In the genomic region with DNA sequence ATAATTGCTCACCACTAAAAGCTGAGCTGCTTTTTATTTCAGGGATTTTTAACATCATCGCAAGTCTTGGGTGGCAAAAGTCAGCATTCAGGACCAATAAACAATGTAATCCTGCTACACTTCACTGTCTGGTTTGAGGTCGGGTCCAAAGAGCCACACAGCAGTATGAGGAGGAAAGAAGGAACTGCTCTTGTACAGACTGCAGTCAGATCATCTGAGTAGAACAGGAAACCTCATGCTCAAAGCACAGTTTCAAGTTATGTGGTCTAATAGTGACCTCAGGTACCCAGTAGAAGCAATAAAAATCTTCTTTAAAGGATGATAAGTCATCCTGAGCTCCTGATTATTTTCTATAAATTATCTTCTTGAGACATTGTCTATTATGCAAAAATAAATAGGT, we compare ENCODE assay signal across 1 cellular context.
TF ChIP-seq lines count a peak whose summit lies in the region.

No MANE protein-coding gene starts in this region.

TF ChIP-seq in WTC11, 78 proteins besides CTCF, POLR2A, EP300 and RAD21:
- no peak for TF ChIP-seq ZNF219 (CRISPR knock-in tag; IDR thresholded peaks at IDR 0.05; ENCODE audit: borderline replicate concordance)
- no peak for TF ChIP-seq ELF4 (CRISPR knock-in tag; IDR thresholded peaks at IDR 0.05; ENCODE audit: low read depth)
- TF ChIP-seq ZNF416 (CRISPR knock-in tag; IDR thresholded peaks at IDR 0.05) = no peak
- no peak for TF ChIP-seq ZNF232 (CRISPR knock-in tag; IDR thresholded peaks at IDR 0.05)
- TF ChIP-seq GRHL2 (CRISPR knock-in tag; IDR thresholded peaks at IDR 0.05; ENCODE audit: insufficient replicate concordance, severe bottlenecking) = no peak
- TF ChIP-seq NR3C1 (CRISPR knock-in tag; conservative IDR thresholded peaks at IDR 0.05; ENCODE audit: low read depth) = no peak
- no peak for TF ChIP-seq ZNF121 (CRISPR knock-in tag; IDR thresholded peaks at IDR 0.05)
- TF ChIP-seq NR1H2 (CRISPR knock-in tag; IDR thresholded peaks at IDR 0.05) = no peak
- no peak for TF ChIP-seq ZBTB21 (CRISPR knock-in tag; IDR thresholded peaks at IDR 0.05; ENCODE audit: borderline replicate concordance)
- no peak for TF ChIP-seq ETV6 (CRISPR knock-in tag; IDR thresholded peaks at IDR 0.05)
